8 cellular contexts compared by ENCODE assay signal in the genomic region with DNA sequence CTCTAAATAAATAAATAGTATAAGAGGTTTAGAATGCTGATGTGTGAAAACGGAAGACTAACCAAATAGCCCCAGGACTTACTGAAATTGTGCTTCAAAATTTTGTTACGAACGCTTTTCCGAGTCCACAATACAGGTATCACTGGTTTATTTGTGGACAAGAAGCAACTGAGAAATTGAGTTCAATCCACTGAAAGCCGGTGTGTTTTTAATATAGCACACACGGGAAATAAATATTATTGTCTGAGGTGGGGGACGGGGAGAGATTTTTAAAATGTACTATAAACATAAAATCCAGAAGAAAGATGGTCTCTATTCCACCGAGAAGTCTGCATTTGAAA. TPM values are rescaled to one million over a fixed set of nuclear protein-coding genes. Genes with fewer than 3 reads are reported as not detected.
DNase-seq lines count a peak whose midpoint lies in the region; ATAC-seq lines count a peak whose summit lies in the region.
"Had no signal": no experiment of that assay in that cellular context is flagged by ENCODE, and none has a peak within 500 bp of the region (broad histone marks: within the 10 kb centered on the region; RNA-seq: fewer than 3 reads in every experiment).

No MANE protein-coding gene starts in this region.

- DNase-seq in adipocyte (ENCODE audit: low read depth) (no peak), NCI-H2196 (lab: John Stamatoyannopoulos, UW; ENCODE audit: unreplicated experiment) (no peak)

- no peak overlapping the region for H3K9ac ChIP-seq in HUES48 (ENCODE audit: low read depth, low read length)
- H3K9ac ChIP-seq in adipocyte (ENCODE audit: low read length) = no peak overlapping the region
- H3K9ac ChIP-seq in iPS-18a (ENCODE audit: low read length) = peak overlapping the region; percentile 12
- H3K9ac ChIP-seq in skeletal muscle tissue (ENCODE audit: low read depth in 1 of 3, low read length in 3 of 3) = peak overlapping the region in 1 of 3 donors; percentile 19

- no peak for ATAC-seq in GM18861 (IDR thresholded peaks at IDR 0.05; ENCODE audit: unreplicated experiment)
- ATAC-seq in HG03565 (IDR thresholded peaks at IDR 0.05; ENCODE audit: unreplicated experiment) = no peak

- H3K27me3 ChIP-seq in HUES48 (ENCODE audit: control insufficient read depth, insufficient read depth, low read length) (peaks cover 20% of the 10 kb centered on the region), adipocyte (replicated peaks; ENCODE audit: control insufficient read depth, insufficient read depth, low read length) (peaks cover 30% of the 10 kb centered on the region), iPS-18a (ENCODE audit: control insufficient read depth, insufficient read depth, low read length) (peaks cover 47% of the 10 kb centered on the region), skeletal muscle tissue (ENCODE audit: control insufficient read depth in 3 of 3, insufficient read depth in 3 of 3, low read length in 3 of 3) (peaks cover 19 to 41% (median 23%) of the 10 kb centered on the region in 3 donors)

- H3K36me3 ChIP-seq in HUES48 (ENCODE audit: control insufficient read depth, insufficient read depth, low read length) (no peaks in the 10 kb centered on the region), adipocyte (ENCODE audit: control insufficient read depth, insufficient read depth, low read length, severe bottlenecking) (no peaks in the 10 kb centered on the region), iPS-18a (ENCODE audit: control insufficient read depth, low read depth, low read length) (no peaks in the 10 kb centered on the region), skeletal muscle tissue (ENCODE audit: control insufficient read depth in 3 of 3, insufficient read depth in 3 of 3, low read length in 3 of 3) (no peaks in the 10 kb centered on the region)
- H3K36me3 ChIP-seq: gastroesophageal sphincter had no signal

- H3K27ac ChIP-seq in HUES48 (ENCODE audit: low read depth, low read length) (no peak overlapping the region), iPS-18a (ENCODE audit: low read length) (no peak overlapping the region), skeletal muscle tissue (ENCODE audit: low read depth, low read length) (peak overlapping the region; percentile 30)

- H3K9me3 ChIP-seq in HUES48 (ENCODE audit: control insufficient read depth, insufficient read depth, low read length) (no peaks in the 10 kb centered on the region), adipocyte (ENCODE audit: control insufficient read depth, low read length) (no peaks in the 10 kb centered on the region), iPS-18a (ENCODE audit: control insufficient read depth, low read depth, low read length) (no peaks in the 10 kb centered on the region), skeletal muscle tissue (ENCODE audit: control insufficient read depth in 3 of 3, low read length in 3 of 3) (no peaks in the 10 kb centered on the region)
- H3K9me3 ChIP-seq: gastroesophageal sphincter had no signal

- H3K4me3 ChIP-seq in HUES48 (ENCODE audit: low read depth, low read length) = peak overlapping the region; percentile 68
- peak overlapping the region; percentile 72 for H3K4me3 ChIP-seq in adipocyte (ENCODE audit: low read length)
- peak overlapping the region; percentile 73 for H3K4me3 ChIP-seq in iPS-18a (ENCODE audit: low read length)
- peak overlapping the region in 2 of 3 donors; percentile 30 to 31 for H3K4me3 ChIP-seq in skeletal muscle tissue (ENCODE audit: low read length in 3 of 3)

- H3K4me1 ChIP-seq in HUES48 (ENCODE audit: control insufficient read depth, insufficient read depth, low read length) (peaks cover 31% of the 10 kb centered on the region), adipocyte (ENCODE audit: control insufficient read depth, insufficient read depth, low read length) (peaks cover 5% of the 10 kb centered on the region), iPS-18a (ENCODE audit: control insufficient read depth, low read depth, low read length) (peaks cover 28% of the 10 kb centered on the region), skeletal muscle tissue (ENCODE audit: control insufficient read depth in 3 of 3, insufficient read depth in 3 of 3, low read length in 3 of 3) (peaks cover 0 to 4% (median 3%) of the 10 kb centered on the region in 3 donors)

RNA-seq across cellular contexts. Expression of a gene that starts 0.6 kb away (rescaled TPM):
- total RNA-seq in skeletal muscle tissue = 1.6 TPM
